ENCODE assay signal across 9 cellular contexts in the genomic region with DNA sequence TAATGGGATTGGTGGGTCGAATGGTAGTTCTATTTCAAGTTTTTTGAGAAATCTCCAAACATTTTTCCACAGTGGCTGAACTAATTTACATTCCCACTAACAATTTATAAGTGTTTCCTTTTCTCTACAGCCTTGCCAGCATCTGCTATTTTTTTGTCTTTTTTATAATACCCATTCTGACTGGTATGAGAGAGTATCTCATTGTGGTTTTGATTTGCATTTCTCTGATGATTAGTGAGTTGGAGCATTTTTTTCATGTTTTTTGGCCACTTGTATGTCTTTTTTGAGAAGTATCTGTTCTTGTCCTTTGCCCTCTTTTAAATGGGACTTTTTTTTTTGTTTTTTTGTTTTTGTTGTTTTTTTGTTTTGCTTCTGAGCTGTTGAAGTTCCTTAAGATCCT.
"Had no signal": no experiment of that assay in that cellular context is flagged by ENCODE, and none has a peak within 500 bp of the region (broad histone marks: within the 10 kb centered on the region; RNA-seq: fewer than 3 reads in every experiment).

No MANE protein-coding gene starts in this region.

- H3K36me3 ChIP-seq: HAP-1 had no signal

- H3K27ac ChIP-seq: GM23248, HL-60 had no signal

- DNase-seq: GM23248, GOT3, H7, HFFc6, KBM-7 had no signal

- H3K9me3 ChIP-seq: HAP-1 had no signal

- H2AFZ ChIP-seq: GM23248 had no signal

- H3K9ac ChIP-seq: GM23248 had no signal

- ATAC-seq: HCT116, HepG2 had no signal

- H3K4me3 ChIP-seq: GM23248, HAP-1 had no signal

- H3K4me1 ChIP-seq: HAP-1 had no signal
